ENCODE assay signal across 8 cellular contexts in the genomic region with DNA sequence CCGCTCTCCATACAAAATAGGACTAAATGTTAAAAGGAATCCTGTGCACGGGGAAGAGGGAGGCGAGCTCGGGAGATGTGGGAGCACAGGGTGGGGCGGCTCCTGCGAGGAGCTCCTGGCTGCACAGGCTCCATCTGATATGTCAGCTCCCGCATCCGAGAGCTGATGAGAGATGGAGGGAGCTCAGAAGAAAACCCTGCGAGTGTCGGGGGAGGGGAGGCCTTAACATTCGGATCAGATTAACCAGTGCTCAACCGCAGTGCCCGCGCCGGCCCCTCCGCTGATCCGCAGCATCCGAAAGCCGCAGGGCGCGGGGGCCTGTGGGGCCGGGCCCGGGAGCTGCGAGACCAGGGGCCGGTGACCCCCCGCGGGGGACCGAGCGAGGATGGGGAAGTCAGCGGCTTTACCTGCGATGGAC. TPM values are rescaled to one million over a fixed set of nuclear protein-coding genes. Genes with fewer than 3 reads are reported as not detected.
A peak's percentile ranks its signal among the peaks of the same experiment; 100 is the strongest.
DNase-seq lines count a peak whose midpoint lies in the region; ATAC-seq and TF ChIP-seq lines count a peak whose summit lies in the region.

No MANE protein-coding gene starts in this region.

- TF ChIP-seq EP300 in transverse colon (IDR thresholded peaks at IDR 0.05; ENCODE audit: low read depth) = no peak

- H3K4me1 Mint-ChIP-seq in activated B cell treated with CpG ODN at 0.5 μM for 24 hours (peaks cover 19% of the 10 kb centered on the region), endodermal cell (peaks cover 15% of the 10 kb centered on the region)

- no peak overlapping the region for H3K27ac ChIP-seq in endodermal cell (ENCODE audit: low read depth, low read length)
- H3K27ac ChIP-seq in transverse colon = peak overlapping the region in 3 of 4 donors; percentile 19 to 58 (median 30)

- DNase-seq in Ammon's horn (ENCODE audit: low spot score) (peak; percentile 56), HPDE6-E6E7 (ENCODE audit: extremely low spot score) (peak; percentile 27), activated B cell treated with CpG ODN at 0.5 μM for 24 hours (peak; percentile 16), endodermal cell (no peak), midbrain (lab: John Stamatoyannopoulos, UW) (peak; percentile 24), transverse colon (no peak)

- H3K27me3 ChIP-seq in endodermal cell (ENCODE audit: control insufficient read depth, insufficient read depth, low read length, poor library complexity, severe bottlenecking) = peaks cover 6% of the 10 kb centered on the region
- H3K27me3 ChIP-seq in transverse colon = peaks cover 47% of the 10 kb centered on the region

- POLR2A ChIA-PET in activated B cell treated with CpG ODN at 0.5 μM for 24 hours (lab: Charles Lee) = no interaction called here

- H3K36me3 Mint-ChIP-seq in activated B cell treated with CpG ODN at 0.5 μM for 24 hours (ENCODE audit: low read depth) = no peaks in the 10 kb centered on the region
- H3K36me3 Mint-ChIP-seq in endodermal cell (ENCODE audit: low read depth) = no peaks in the 10 kb centered on the region

- TF ChIP-seq POLR2A in transverse colon (IDR thresholded peaks at IDR 0.05) = no peak

- H3K36me3 ChIP-seq in endodermal cell (ENCODE audit: control insufficient read depth, insufficient read depth, low read length) = no peaks in the 10 kb centered on the region
- H3K36me3 ChIP-seq in transverse colon = no peaks in the 10 kb centered on the region

- no peak overlapping the region for H3K27ac Mint-ChIP-seq in activated B cell treated with CpG ODN at 0.5 μM for 24 hours
- H3K27ac Mint-ChIP-seq in endodermal cell = no peak overlapping the region

- H3K4me3 ChIP-seq in endodermal cell (ENCODE audit: low read length) (peak overlapping the region; percentile 89), transverse colon (peak overlapping the region; percentile 52 to 77 (median 54))

- no peak overlapping the region for H3K9ac ChIP-seq in endodermal cell (ENCODE audit: extremely low read depth, low read length, poor library complexity, severe bottlenecking)

- in situ Hi-C loops in transverse colon (cut with MboI; ENCODE audit: low pct_ligation_motif_present in 1 of 4, low pct_unique_long_range_greater_than_20kb in 1 of 4, low sequenced_read_pairs in 3 of 4) = loop anchor here in 1 of 4 donors (10.0 kb wide), 1 partner anchor 148 kb away; no protein-coding TSS in a partner anchor

- H3K4me1 ChIP-seq in endodermal cell (ENCODE audit: control insufficient read depth, insufficient read depth, low read length) = no peaks in the 10 kb centered on the region
- H3K4me1 ChIP-seq in transverse colon = peaks cover 0 to 22% (median 16%) of the 10 kb centered on the region in 4 donors

- H3K27me3 Mint-ChIP-seq in activated B cell treated with CpG ODN at 0.5 μM for 24 hours (peaks cover 48% of the 10 kb centered on the region), endodermal cell (ENCODE audit: insufficient read depth) (peaks cover 8% of the 10 kb centered on the region)

- CTCF ChIA-PET in activated B cell treated with CpG ODN at 0.5 μM for 24 hours (lab: Charles Lee) = no interaction called here

- TF ChIP-seq CTCF in activated B cell treated with CpG ODN at 0.5 μM for 24 hours (IDR thresholded peaks at IDR 0.05) (no peak), endodermal cell (conservative IDR thresholded peaks at IDR 0.05) (no peak), transverse colon (IDR thresholded peaks at IDR 0.05) (no peak)

- intact Hi-C loops in activated B cell treated with CpG ODN at 0.5 μM for 24 hours (cut with micrococcal nuclease) = loop anchor here (10.0 kb wide), 1 partner anchor 1808 kb away; a partner anchor contains a TSS
- intact Hi-C loops in transverse colon (cut with DNase I; ENCODE audit: low total_unique reads) = no loop called here

- ATAC-seq in GM19023 (IDR thresholded peaks at IDR 0.05; ENCODE audit: unreplicated experiment) (peak; percentile 26), activated B cell treated with CpG ODN at 0.5 μM for 24 hours (ENCODE audit: low read depth) (peak; percentile 40), GM21737 (IDR thresholded peaks at IDR 0.05; ENCODE audit: unreplicated experiment) (no peak)

- 0% methylated on average over 5 to 31 of the region's 31 CpGs for WGBS in endodermal cell (ENCODE audit: insufficient coverage in 1 of 2, insufficient read length in 1 of 2), 2 experiments
- 0 to 6% methylated on average over 1 to 10 of the region's 31 CpGs for WGBS in transverse colon (ENCODE audit: low coverage in 1 of 2), 2 donors

- H3K4me3 Mint-ChIP-seq in activated B cell treated with CpG ODN at 0.5 μM for 24 hours (peak overlapping the region; percentile 80), endodermal cell (peak overlapping the region; percentile 70)

- H3K9me3 ChIP-seq in endodermal cell (ENCODE audit: control insufficient read depth, low read length) (no peaks in the 10 kb centered on the region), transverse colon (no peaks in the 10 kb centered on the region)

- H3K9me3 Mint-ChIP-seq in activated B cell treated with CpG ODN at 0.5 μM for 24 hours = no peaks in the 10 kb centered on the region
- H3K9me3 Mint-ChIP-seq in endodermal cell = no peaks in the 10 kb centered on the region

RNA-seq across cellular contexts. Expression of a gene that starts 0.6 kb away (rescaled TPM):
- total RNA-seq in activated B cell treated with CpG ODN at 0.5 μM for 24 hours = not detected in 2 replicates
- 1 to 10 TPM; 7.4 to 8.8 TPM for total RNA-seq in endodermal cell
- 7.4 TPM for polyA plus RNA-seq in endodermal cell (2013, experiment 1 of 2)
- polyA plus RNA-seq in endodermal cell (2013, experiment 2 of 2) = 7.0 TPM
- under 1 TPM in 2 of 4 donors, not detected in 2; 0.32 to 0.68 TPM for total RNA-seq in transverse colon

RNA-seq across cellular contexts. Expression of a gene that starts 57.7 kb away (rescaled TPM):
- total RNA-seq in activated B cell treated with CpG ODN at 0.5 μM for 24 hours = 1.9 and 2.3 TPM in 2 replicates
- 10 to 100 TPM; 31.5 to 45.0 TPM for total RNA-seq in endodermal cell
- polyA plus RNA-seq in endodermal cell (2013, experiment 1 of 2) = 56.9 TPM
- 59.9 TPM for polyA plus RNA-seq in endodermal cell (2013, experiment 2 of 2)
- total RNA-seq in transverse colon = 1 to 10 TPM; 1.2 to 9.4 (median 1.7) TPM

Comparison
In these comparisons a context has a peak if more than half of its experiments do, and no peak if none do; other contexts are left out.
1. DNase-seq: peak in Ammon's horn (single experiment), HPDE6-E6E7 (single experiment), activated B cell treated with CpG ODN at 0.5 μM for 24 hours (single experiment) and midbrain (single experiment); none in endodermal cell (single experiment) and transverse colon (single experiment).